Comparison of ENCODE assay signal across 8 cellular contexts in genomic region chr2:197499594-197500502, GRCh38. TPM values are rescaled to one million over a fixed set of nuclear protein-coding genes. Genes with fewer than 3 reads are reported as not detected.
DNase-seq lines count a peak whose midpoint lies in the region; ATAC-seq and TF ChIP-seq lines count a peak whose summit lies in the region.

TSS of gene HSPD1 (minus strand) at chr2:197499840. CDS start at chr2:197498848, 992 bp downstream.
TSS of gene HSPE1 (plus strand) at chr2:197500379. CDS start at chr2:197500437, 58 bp downstream.

- H3K4me3 Mint-ChIP-seq in activated T-helper 17 cell treated with anti-CD3 and anti-CD28 coated beads, Interleukin-2, amount 50 U/mL, for 72 hours, result peak within 1 kb of the TSS; percentile 98
- H3K4me3 Mint-ChIP-seq in naive thymus-derived CD8-positive, alpha-beta T cell, result peak within 1 kb of the TSS; percentile 88 to 99 (median 96)

- H3K27me3 ChIP-seq in fibroblast of lung (ENCODE audit: control insufficient read depth, insufficient read depth, low read length), result no peaks in the 10 kb centered on the region

- H3K79me2 ChIP-seq in fibroblast of lung (ENCODE audit: control insufficient read depth, insufficient read depth, low read length), result peaks cover 78% of the 10 kb centered on the region

- H3K36me3 ChIP-seq in fibroblast of lung (ENCODE audit: control insufficient read depth, insufficient read depth, low read length), result peaks cover 8% of the 10 kb centered on the region

- H3K9me3 ChIP-seq in fibroblast of lung (ENCODE audit: control insufficient read depth, insufficient read depth, low read depth, low read length), result no peaks in the 10 kb centered on the region

- peak; percentile 88 for ATAC-seq in activated T-helper 17 cell treated with anti-CD3 and anti-CD28 coated beads, Interleukin-2, amount 50 U/mL, for 72 hours (replicated peaks)
- peak; percentile 80 to 84 for ATAC-seq in naive thymus-derived CD8-positive, alpha-beta T cell

- H3K9me3 Mint-ChIP-seq in activated T-helper 17 cell treated with anti-CD3 and anti-CD28 coated beads, Interleukin-2, amount 50 U/mL, for 72 hours, result no peaks in the 10 kb centered on the region
- H3K9me3 Mint-ChIP-seq in naive thymus-derived CD8-positive, alpha-beta T cell, result no peaks in the 10 kb centered on the region

- no peaks in the 10 kb centered on the region for H3K27me3 Mint-ChIP-seq in activated T-helper 17 cell treated with anti-CD3 and anti-CD28 coated beads, Interleukin-2, amount 50 U/mL, for 72 hours
- H3K27me3 Mint-ChIP-seq in naive thymus-derived CD8-positive, alpha-beta T cell, result no peaks in the 10 kb centered on the region

- H3K9ac ChIP-seq in fibroblast of lung (ENCODE audit: insufficient read depth, low read length), result peak within 1 kb of the TSS; percentile 89

- DNase-seq in Daoy (ENCODE audit: low read depth) (peak; percentile 98), GOT3 (lab: John Stamatoyannopoulos, UW) (peak; percentile 96), LNCaP clone FGC (ENCODE audit: low read depth) (peak; percentile 97), RWPE1 (ENCODE audit: low spot score) (peak; percentile 96), fibroblast of lung (ENCODE audit: low read depth in 2 of 2) (peak; percentile 99 to 100)
- peak; percentile 94 to 98 (median 97) for DNase-seq in naive thymus-derived CD8-positive, alpha-beta T cell
- peak; percentile 92 to 100 (median 98) for DNase-seq in stimulated activated naive CD4-positive, alpha-beta T cell (lab: John Stamatoyannopoulos, UW)

- peaks cover 4% of the 10 kb centered on the region for H3K4me1 ChIP-seq in fibroblast of lung (ENCODE audit: control insufficient read depth, extremely low read depth, insufficient read depth, low read length)

- peak within 1 kb of the TSS; percentile 60 for H3K4me3 ChIP-seq in LNCaP clone FGC (ENCODE audit: low read depth, low read length)
- H3K4me3 ChIP-seq in fibroblast of lung (replicated peaks in 1 of 4; ENCODE audit: control extremely low read depth in 1 of 4, insufficient read depth in 1 of 4, low read depth in 3 of 4, low read length in 4 of 4), result peak within 1 kb of the TSS; percentile 89 to 100 (median 92)

- CTCF ChIA-PET in RWPE1 (lab: Yijun Ruan, JAX), result interaction anchor here (0.6 to 0.7 kb wide), 2 partner anchors 39 to 96 kb away, joined by 3 read pairs; no protein-coding TSS in a partner anchor

- H2AFZ ChIP-seq in fibroblast of lung (ENCODE audit: low read length), result peak within 1 kb of the TSS; percentile 34

- no peak for TF ChIP-seq CTCF in LNCaP clone FGC (IDR thresholded peaks at IDR 0.05; ENCODE audit: control insufficient read depth, extremely low read depth, insufficient read depth)
- no peak for TF ChIP-seq CTCF in RWPE1 (conservative IDR thresholded peaks at IDR 0.05; ENCODE audit: low read depth)
- no peak for TF ChIP-seq CTCF in fibroblast of lung (conservative IDR thresholded peaks at IDR 0.05 in 1 of 2, IDR thresholded peaks at IDR 0.05 in 1 of 2; ENCODE audit: low read depth in 1 of 2, low read length in 2 of 2)

- H3K4me1 Mint-ChIP-seq in activated T-helper 17 cell treated with anti-CD3 and anti-CD28 coated beads, Interleukin-2, amount 50 U/mL, for 72 hours, result peaks cover 17% of the 10 kb centered on the region
- H3K4me1 Mint-ChIP-seq in naive thymus-derived CD8-positive, alpha-beta T cell, result peaks cover 25 to 75% (median 59%) of the 10 kb centered on the region in 4 donors

- peak within 1 kb of the TSS; percentile 95 for H3K27ac Mint-ChIP-seq in activated T-helper 17 cell treated with anti-CD3 and anti-CD28 coated beads, Interleukin-2, amount 50 U/mL, for 72 hours
- H3K27ac Mint-ChIP-seq in naive thymus-derived CD8-positive, alpha-beta T cell, result peak within 1 kb of the TSS; percentile 92 to 98 (median 97)

- H3K4me2 ChIP-seq in fibroblast of lung (ENCODE audit: extremely low read depth, insufficient read depth, low read length), result peak within 1 kb of the TSS; percentile 93

- H4K20me1 ChIP-seq in fibroblast of lung (ENCODE audit: control insufficient read depth, extremely low read depth, insufficient read depth, low read length), result no peaks in the 10 kb centered on the region

- H3K27ac ChIP-seq in RWPE1 (peak within 1 kb of the TSS; percentile 97), fibroblast of lung (ENCODE audit: insufficient read depth, low read length) (peak within 1 kb of the TSS; percentile 96)

- peaks cover 94% of the 10 kb centered on the region for H3K36me3 Mint-ChIP-seq in activated T-helper 17 cell treated with anti-CD3 and anti-CD28 coated beads, Interleukin-2, amount 50 U/mL, for 72 hours (ENCODE audit: low read depth)
- peaks cover 4 to 70% (median 23%) of the 10 kb centered on the region in 3 donors for H3K36me3 Mint-ChIP-seq in naive thymus-derived CD8-positive, alpha-beta T cell

- POLR2A ChIA-PET in RWPE1 (lab: Yijun Ruan, JAX; ENCODE audit: low non-redundant PET), result interaction anchor here (0.5 to 1.0 kb wide), 4 partner anchors 14 to 281 kb away, joined by 3 to 10 read pairs (median 4); partner anchors contain the start of gene MOB4
- POLR2A ChIA-PET in naive thymus-derived CD8-positive, alpha-beta T cell (lab: Charles Lee), result interaction anchor here (0.6 to 5.4 kb wide), 25 partner anchors 9 to 510 kb away, joined by 3 to 150 read pairs (median 4); partner anchors contain the start of genes COQ10B, MARS2, MOB4 and SF3B1

RNA-seq across cellular contexts. Expression of gene HSPD1, which starts in this region (rescaled TPM):
- 397 and 401 TPM in 2 replicates for total RNA-seq in Daoy (2014; rRNA removed; shearing (Covaris generic))
- 100 to 1,000 TPM; 344 to 822 TPM for total RNA-seq in activated T-helper 17 cell treated with anti-CD3 and anti-CD28 coated beads, Interleukin-2, amount 50 U/mL, for 72 hours
- total RNA-seq in fibroblast of lung, result 198 and 214 TPM in 2 replicates
- 175 and 258 TPM in 2 replicates for polyA plus RNA-seq in fibroblast of lung
- 159 and 258 TPM in 2 replicates for polyA plus RNA-seq in fibroblast of lung (2012)
- polyA minus RNA-seq in fibroblast of lung (ENCODE audit: low replicate concordance), result 74.5 and 119 TPM in 2 replicates
- 100 to 1,000 TPM; 138 to 140 TPM for total RNA-seq in naive thymus-derived CD8-positive, alpha-beta T cell
- polyA plus RNA-seq in naive thymus-derived CD8-positive, alpha-beta T cell, result 100 to 1,000 TPM; 101 to 134 (median 128) TPM

RNA-seq across cellular contexts. Expression of gene HSPE1, which starts in this region (rescaled TPM):
- total RNA-seq in Daoy (2014; rRNA removed; shearing (Covaris generic)), result 446 and 466 TPM in 2 replicates
- total RNA-seq in activated T-helper 17 cell treated with anti-CD3 and anti-CD28 coated beads, Interleukin-2, amount 50 U/mL, for 72 hours, result 100 to 1,000 TPM; 151 to 313 TPM
- total RNA-seq in fibroblast of lung, result 87.0 and 92.2 TPM in 2 replicates
- polyA plus RNA-seq in fibroblast of lung, result 147 and 240 TPM in 2 replicates
- polyA plus RNA-seq in fibroblast of lung (2012), result 176 and 219 TPM in 2 replicates
- polyA minus RNA-seq in fibroblast of lung (ENCODE audit: low replicate concordance), result 0.82 TPM in 1 of 2 replicates, not detected in the other
- total RNA-seq in naive thymus-derived CD8-positive, alpha-beta T cell, result 10 to 100 TPM; 62.9 to 65.8 TPM
- 100 to 1,000 TPM; 154 to 181 (median 172) TPM for polyA plus RNA-seq in naive thymus-derived CD8-positive, alpha-beta T cell

Comparison
In these comparisons a context has a peak if more than half of its experiments do, and no peak if none do; other contexts are left out.
1. Peak in every context shown above with its lines: DNase-seq, ATAC-seq, H3K4me3 ChIP-seq and H3K27ac ChIP-seq.